Comparison of ENCODE assay signal across 20 cellular contexts in genomic region chr10:76736392-76736791, GRCh38.
"Had no signal": no experiment of that assay in that cellular context is flagged by ENCODE, and none has a peak within 500 bp of the region (broad histone marks: within the 10 kb centered on the region; RNA-seq: fewer than 3 reads in every experiment).

No MANE protein-coding gene starts in this region.

- H3K4me1 ChIP-seq: colonic mucosa, heart left ventricle, testis had no signal

- H3K4me2 ChIP-seq: smooth muscle cell had no signal

- DNase-seq: activated B cell treated with CpG ODN at 0.5 μM for 24 hours; activated CD4-positive, alpha-beta T cell treated with anti-CD3 and anti-CD28 coated beads for 48 hours; activated naive CD4-positive, alpha-beta T cell treated with anti-CD3 and anti-CD28 coated beads, Interleukin-2, amount 50 U/mL, for 16 hours; colonic mucosa; heart left ventricle; kidney glomerular epithelial cell; mesenchymal stem cell; naive thymus-derived CD8-positive, alpha-beta T cell; stimulated activated CD4-positive, alpha-beta T cell treated with anti-CD3 and anti-CD28 coated beads, Interleukin-4, amount 100 ng/mL, for 1 hour; testis had no signal

- H3K4me3 ChIP-seq: ascending aorta, colonic mucosa, gastroesophageal sphincter, heart left ventricle, smooth muscle cell, testis had no signal

- H3K27ac Mint-ChIP-seq: activated B cell treated with CpG ODN at 0.5 μM for 24 hours; activated T-helper 2 cell treated with anti-CD3 and anti-CD28 coated beads, Interferon-gamma antibody, Interleukin-2, Interleukin-4, amounts not matched to agents 10 μg/mL and 5 μg/mL and 100 μg/mL, durations not matched to agents 14 hours and 24 hours and 36 hours; T-helper 2 cell treated with Interferon-gamma antibody and Interleukin-4, amounts not matched to agents 5 μg/mL and 100 μg/mL, for 36 hours; type B pancreatic cell had no signal

- H3K36me3 ChIP-seq: ascending aorta, colonic mucosa, gastroesophageal sphincter, heart left ventricle, neutrophil had no signal

- H3K4me1 Mint-ChIP-seq: central memory CD8-positive, alpha-beta T cell; naive thymus-derived CD8-positive, alpha-beta T cell had no signal

- ATAC-seq: esophagus mucosa; gastroesophageal sphincter; heart left ventricle; naive thymus-derived CD8-positive, alpha-beta T cell; sciatic nerve had no signal

- H3K27me3 ChIP-seq: ascending aorta, colonic mucosa, gastroesophageal sphincter, heart left ventricle, neutrophil, testis had no signal

- H3K27me3 Mint-ChIP-seq: activated B cell treated with CpG ODN at 0.5 μM for 24 hours; central memory CD8-positive, alpha-beta T cell had no signal

- H3K27ac ChIP-seq: ascending aorta, colonic mucosa, gastroesophageal sphincter, heart left ventricle, neutrophil, testis had no signal

- H3K36me3 Mint-ChIP-seq: naive thymus-derived CD8-positive, alpha-beta T cell; type B pancreatic cell had no signal

- H3K4me3 Mint-ChIP-seq: activated B cell treated with CpG ODN at 0.5 μM for 24 hours; central memory CD8-positive, alpha-beta T cell; naive thymus-derived CD8-positive, alpha-beta T cell; T-helper 2 cell treated with Interferon-gamma antibody and Interleukin-4, amounts not matched to agents 5 μg/mL and 100 μg/mL, for 36 hours; type B pancreatic cell had no signal

- H3K9me3 ChIP-seq: ascending aorta, colonic mucosa, neutrophil, testis had no signal
